Comparison of ENCODE assay signal across 11 cellular contexts in genomic region chr20:32477594-32478512, GRCh38.
A peak's percentile ranks its signal among the peaks of the same experiment; 100 is the strongest.
DNase-seq lines count a peak whose midpoint lies in the region; ATAC-seq and TF ChIP-seq lines count a peak whose summit lies in the region.
"Had no signal": no experiment of that assay in that cellular context is flagged by ENCODE, and none has a peak within 500 bp of the region (broad histone marks: within the 10 kb centered on the region; RNA-seq: fewer than 3 reads in every experiment).

No MANE protein-coding gene starts in this region.

- H3K9ac ChIP-seq in neural progenitor cell: no peak overlapping the region
- no peak overlapping the region for H3K9ac ChIP-seq in mesendoderm (ENCODE audit: low read length)

- no peak overlapping the region for H2BK15ac ChIP-seq in mesendoderm (replicated peaks; ENCODE audit: low read depth)

- TF ChIP-seq CTCF in HFFc6 (IDR thresholded peaks at IDR 0.05) (no peak), esophagus muscularis mucosa (IDR thresholded peaks at IDR 0.05) (no peak), neural progenitor cell (IDR thresholded peaks at IDR 0.05) (no peak)

- H3K56ac ChIP-seq in mesendoderm (ENCODE audit: low read length): no peak overlapping the region

- H3K9me3 Mint-ChIP-seq in CD4-positive, CD25-positive, alpha-beta regulatory T cell: no peaks in the 10 kb centered on the region
- H3K9me3 Mint-ChIP-seq in HFFc6: no peaks in the 10 kb centered on the region
- H3K9me3 Mint-ChIP-seq in neural progenitor cell: no peaks in the 10 kb centered on the region

- H3K4me1 ChIP-seq in CD4-positive, CD25-positive, alpha-beta regulatory T cell (ENCODE audit: control insufficient read depth, insufficient read depth, low read length, poor library complexity, severe bottlenecking): peaks cover 32% of the 10 kb centered on the region
- H3K4me1 ChIP-seq in esophagus muscularis mucosa (peaks cover 63 to 95% (median 90%) of the 10 kb centered on the region in 4 donors), neural progenitor cell (peaks cover 68% of the 10 kb centered on the region), mesendoderm (ENCODE audit: control insufficient read depth, low read depth, low read length) (peaks cover 13% of the 10 kb centered on the region)

- H3K27ac Mint-ChIP-seq in CD4-positive, CD25-positive, alpha-beta regulatory T cell: peak overlapping the region; percentile 71 to 87 (median 80)
- peak overlapping the region; percentile 54; the same call in 1 of the 2 replicates for H3K27ac Mint-ChIP-seq in HFFc6
- no peak overlapping the region for H3K27ac Mint-ChIP-seq in neural progenitor cell

- no peak overlapping the region for H2BK5ac ChIP-seq in mesendoderm (ENCODE audit: low read length)

- no peak overlapping the region for H2AFZ ChIP-seq in neural progenitor cell (replicated peaks)

- no peak overlapping the region for H3K18ac ChIP-seq in mesendoderm (ENCODE audit: low read length)

- H3K4ac ChIP-seq in mesendoderm (ENCODE audit: low read depth, low read length): no peak overlapping the region

- peaks cover 0 to 64% (median 31%) of the 10 kb centered on the region in 4 donors for H3K4me1 Mint-ChIP-seq in CD4-positive, CD25-positive, alpha-beta regulatory T cell
- H3K4me1 Mint-ChIP-seq in HFFc6 (ENCODE audit: low read depth): peaks cover 57% of the 10 kb centered on the region
- peaks cover 79% of the 10 kb centered on the region for H3K4me1 Mint-ChIP-seq in neural progenitor cell

- no peak overlapping the region for H2AK5ac ChIP-seq in mesendoderm (ENCODE audit: low read length)

- H4K5ac ChIP-seq in mesendoderm (ENCODE audit: low read length): no peak overlapping the region

- no peak for TF ChIP-seq POLR2A in esophagus muscularis mucosa (IDR thresholded peaks at IDR 0.05; ENCODE audit: low read depth)

- H3K36me3 ChIP-seq in CD4-positive, CD25-positive, alpha-beta regulatory T cell (ENCODE audit: control insufficient read depth, insufficient read depth, low read length): peaks cover 12% of the 10 kb centered on the region
- H3K36me3 ChIP-seq in esophagus muscularis mucosa (peaks cover 0 to 5% (median 0%) of the 10 kb centered on the region in 4 donors), neural progenitor cell (no peaks in the 10 kb centered on the region), mesendoderm (ENCODE audit: control insufficient read depth, insufficient read depth, low read length) (no peaks in the 10 kb centered on the region)

- H3K4me3 ChIP-seq in CD4-positive, CD25-positive, alpha-beta regulatory T cell (ENCODE audit: low read depth, low read length): no peak overlapping the region
- H3K4me3 ChIP-seq in esophagus muscularis mucosa: no peak overlapping the region
- no peak overlapping the region for H3K4me3 ChIP-seq in neural progenitor cell
- H3K4me3 ChIP-seq in mesendoderm (ENCODE audit: low read length): no peak overlapping the region

- H4K20me1 ChIP-seq in neural progenitor cell (ENCODE audit: low read depth): peaks cover 94% of the 10 kb centered on the region

- peaks cover 29% of the 10 kb centered on the region for H3K79me1 ChIP-seq in mesendoderm (ENCODE audit: low read length)

- no peak for DNase-seq in CD4-positive, CD25-positive, alpha-beta regulatory T cell
- DNase-seq in HFFc6: peak; percentile 24
- no peak for DNase-seq in esophagus muscularis mucosa (ENCODE audit: extremely low spot score)
- no peak for DNase-seq in neural progenitor cell (ENCODE audit: low spot score)
- DNase-seq in mesendoderm: no peak
- no peak for DNase-seq in foreskin melanocyte
- DNase-seq: dermis blood vessel endothelial cell; NCI-H1694 treated with DMSO at 0.1 percent for 48 hours; stimulated activated naive CD8-positive, alpha-beta T cell treated with anti-CD3 and anti-CD28 coated beads, Interleukin-15, Interleukin-2, amounts not matched to agents 100 U/mL and 50 U/mL, for 24 hours had no signal

- H3K27ac ChIP-seq in CD4-positive, CD25-positive, alpha-beta regulatory T cell (ENCODE audit: insufficient read depth, low read length, poor library complexity, severe bottlenecking): no peak overlapping the region
- peak overlapping the region in 3 of 4 donors; percentile 85 to 92 (median 86) for H3K27ac ChIP-seq in esophagus muscularis mucosa (replicated peaks in 1 of 4)
- no peak overlapping the region for H3K27ac ChIP-seq in neural progenitor cell
- no peak overlapping the region for H3K27ac ChIP-seq in mesendoderm (ENCODE audit: low read depth, low read length)

- H3K4me3 Mint-ChIP-seq in CD4-positive, CD25-positive, alpha-beta regulatory T cell: peak overlapping the region in 3 of 4 donors; percentile 36 to 77 (median 69)
- H3K4me3 Mint-ChIP-seq in HFFc6 (no peak overlapping the region; the same call in 1 of the 2 replicates), neural progenitor cell (peak overlapping the region; percentile 64)

- H3K27me3 Mint-ChIP-seq in CD4-positive, CD25-positive, alpha-beta regulatory T cell: no peaks in the 10 kb centered on the region
- H3K27me3 Mint-ChIP-seq in HFFc6 (ENCODE audit: insufficient read depth) (no peaks in the 10 kb centered on the region; the same call in 1 of the 2 replicates), neural progenitor cell (ENCODE audit: insufficient read depth, low read depth) (peaks cover 18% of the 10 kb centered on the region)

- H3K79me2 ChIP-seq in neural progenitor cell (ENCODE audit: low read depth) (peaks cover 86% of the 10 kb centered on the region), mesendoderm (ENCODE audit: control insufficient read depth, insufficient read depth, low read length) (peaks cover 43% of the 10 kb centered on the region)

- H3K23ac ChIP-seq in mesendoderm (ENCODE audit: low read length): no peak overlapping the region

- H3K27me3 ChIP-seq in CD4-positive, CD25-positive, alpha-beta regulatory T cell (ENCODE audit: control insufficient read depth, insufficient read depth, low read length): no peaks in the 10 kb centered on the region
- H3K27me3 ChIP-seq in esophagus muscularis mucosa (no peaks in the 10 kb centered on the region), neural progenitor cell (no peaks in the 10 kb centered on the region), mesendoderm (ENCODE audit: insufficient read depth, low read length, poor library complexity) (no peaks in the 10 kb centered on the region)

- no peak overlapping the region for H2BK120ac ChIP-seq in mesendoderm (ENCODE audit: low read depth, low read length)

- TF ChIP-seq EP300 in esophagus muscularis mucosa (IDR thresholded peaks at IDR 0.05): no peak

- H3K4me2 ChIP-seq in neural progenitor cell (no peak overlapping the region), mesendoderm (ENCODE audit: low read length) (no peak overlapping the region)

- no peak overlapping the region for H4K8ac ChIP-seq in mesendoderm (ENCODE audit: low read depth, low read length)

- no peaks in the 10 kb centered on the region for H3K36me3 Mint-ChIP-seq in CD4-positive, CD25-positive, alpha-beta regulatory T cell
- H3K36me3 Mint-ChIP-seq in HFFc6 (ENCODE audit: low read depth) (0 out of 2 replicates have a peak, but pooled peaks cover 4% of the 10 kb centered on the region), neural progenitor cell (peaks cover 4% of the 10 kb centered on the region)

- H3F3A ChIP-seq in neural progenitor cell (ENCODE audit: low read depth): peaks cover 55% of the 10 kb centered on the region

- WGBS in esophagus muscularis mucosa: 84% methylated on average over 7 of the region's 11 CpGs
- WGBS in mesendoderm (ENCODE audit: extremely low coverage, insufficient coverage, low lambda C conversion rate): no CpG with 5 or more reads among the region's 11 CpGs

- ATAC-seq in CD4-positive, CD25-positive, alpha-beta regulatory T cell (ENCODE audit: low read depth in 2 of 2): no peak
- ATAC-seq in HG03469 (IDR thresholded peaks at IDR 0.05; ENCODE audit: unreplicated experiment) (no peak), GM18520 (IDR thresholded peaks at IDR 0.05; ENCODE audit: unreplicated experiment) (no peak)
- ATAC-seq: stimulated activated naive CD8-positive, alpha-beta T cell treated with anti-CD3 and anti-CD28 coated beads, Interleukin-15, Interleukin-2, amounts not matched to agents 100 U/mL and 50 U/mL, for 24 hours had no signal

- no peaks in the 10 kb centered on the region for H3K9me3 ChIP-seq in CD4-positive, CD25-positive, alpha-beta regulatory T cell (ENCODE audit: control insufficient read depth in 2 of 2, low read length in 2 of 2)
- H3K9me3 ChIP-seq in esophagus muscularis mucosa: no peaks in the 10 kb centered on the region
- H3K9me3 ChIP-seq in neural progenitor cell (ENCODE audit: low read depth): no peaks in the 10 kb centered on the region

- intact Hi-C loops in esophagus muscularis mucosa (cut with DNase I): no loop called here

Comparison
In these comparisons a context has a peak if more than half of its experiments do, and no peak if none do; other contexts are left out.
1. H3K27ac ChIP-seq: peak in esophagus muscularis mucosa (3 of 4); none in CD4-positive, CD25-positive, alpha-beta regulatory T cell (single experiment), neural progenitor cell (single experiment) and mesendoderm (single experiment).